ENCODE assay signal across 8 cellular contexts in the genomic region with DNA sequence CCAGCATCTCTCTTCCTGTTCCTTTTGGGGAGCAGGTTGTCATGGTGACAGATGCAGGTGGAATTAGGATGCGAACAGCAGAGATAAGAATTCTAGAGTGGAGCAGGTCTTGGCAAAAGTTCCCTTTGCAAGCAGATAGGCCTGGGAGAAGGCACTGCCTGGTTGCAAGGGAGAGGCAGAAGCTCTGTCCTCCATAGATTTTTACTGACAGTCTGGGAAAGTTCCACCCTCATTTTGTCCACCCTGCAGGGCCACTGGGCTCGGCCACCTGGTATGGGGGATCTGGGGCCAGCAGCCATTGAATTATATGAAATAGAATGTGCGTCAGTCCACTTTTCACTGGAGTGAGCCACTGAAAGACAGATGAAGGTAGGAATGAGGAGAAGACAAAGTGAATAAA.
"Had no signal": no experiment of that assay in that cellular context is flagged by ENCODE, and none has a peak within 500 bp of the region (broad histone marks: within the 10 kb centered on the region; RNA-seq: fewer than 3 reads in every experiment).

No MANE protein-coding gene starts in this region.

- H3K27ac Mint-ChIP-seq: HFFc6, IgD-negative memory B cell had no signal

- H3K4me3 ChIP-seq: HAP-1 had no signal

- DNase-seq: GOT3, H7, HFFc6, KG1 had no signal

- ATAC-seq: HCT116 had no signal

- H3K9me3 Mint-ChIP-seq: HFFc6 had no signal

- H3K36me3 ChIP-seq: HAP-1 had no signal

- H3K4me3 Mint-ChIP-seq: HFFc6, IgD-negative memory B cell had no signal

- H3K9me3 ChIP-seq: HAP-1 had no signal

- H3K36me3 Mint-ChIP-seq: IgD-negative memory B cell had no signal

- H3K27ac ChIP-seq: HL-60 had no signal

- H3K4me1 ChIP-seq: HAP-1 had no signal
